Comparison of ENCODE assay signal across 7 cellular contexts in the genomic region with DNA sequence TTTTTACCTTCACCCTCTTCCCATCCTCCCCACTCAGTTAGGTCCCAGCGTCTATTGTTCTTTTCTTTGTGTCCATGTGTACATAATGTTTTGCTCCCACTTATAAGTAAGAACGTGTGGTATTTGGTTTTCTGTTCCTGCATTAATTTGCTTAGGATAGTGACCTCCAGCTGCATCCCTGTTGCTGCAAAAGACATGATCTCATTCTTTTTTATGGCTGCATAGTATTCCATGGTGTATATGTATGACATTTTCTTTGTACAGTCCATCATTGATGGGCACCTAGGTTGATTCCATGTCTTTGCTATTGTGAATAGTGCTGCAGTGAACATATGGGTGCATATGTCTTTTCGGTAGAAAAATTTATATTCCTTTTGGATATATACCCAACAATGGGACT.
A peak's percentile ranks its signal among the peaks of the same experiment; 100 is the strongest.
DNase-seq lines count a peak whose midpoint lies in the region; ATAC-seq and TF ChIP-seq lines count a peak whose summit lies in the region.
"Not testable (repeated sequence)": the region's sequence is repeated elsewhere in the genome, so short reads cannot be mapped to it uniquely, and the experiment has no call there.

No MANE protein-coding gene starts in this region.

- ATAC-seq in CD8-positive, alpha-beta T cell; T-cell (replicated peaks in 1 of 4); activated CD8-positive, alpha-beta T cell treated with anti-CD3 and anti-CD28 coated beads, Interleukin-2, amount 10 ng/mL, durations not matched to agents 7 days and 5 days; central memory CD8-positive, alpha-beta T cell (replicated peaks; ENCODE audit: extremely low read depth, poor library complexity, severe bottlenecking); naive thymus-derived CD8-positive, alpha-beta T cell: not testable (repeated sequence)

- not testable (repeated sequence) for TF ChIP-seq CTCF in CD8-positive, alpha-beta T cell (IDR thresholded peaks at IDR 0.05)

- peaks cover 27% of the 10 kb centered on the region for H3K36me3 Mint-ChIP-seq in CD8-positive, alpha-beta T cell
- H3K36me3 Mint-ChIP-seq in T-cell; central memory CD8-positive, alpha-beta T cell (ENCODE audit: insufficient read depth): not testable (repeated sequence)
- peaks cover 31% of the 10 kb centered on the region for H3K36me3 Mint-ChIP-seq in activated CD8-positive, alpha-beta T cell treated with anti-CD3 and anti-CD28 coated beads, Interleukin-2, amount 10 ng/mL, durations not matched to agents 7 days and 5 days (ENCODE audit: low read depth)
- peaks cover 27% of the 10 kb centered on the region for H3K36me3 Mint-ChIP-seq in activated naive CD4-positive, alpha-beta T cell treated with anti-CD3 and anti-CD28 coated beads, Interleukin-2, amount 10 ng/mL, durations not matched to agents 7 days and 5 days
- peaks cover 0 to 12% (median 11%) of the 10 kb centered on the region in 3 donors for H3K36me3 Mint-ChIP-seq in naive thymus-derived CD8-positive, alpha-beta T cell
- peaks cover 42% of the 10 kb centered on the region for H3K36me3 Mint-ChIP-seq in stimulated activated naive CD8-positive, alpha-beta T cell treated with anti-CD3 and anti-CD28 coated beads, Interleukin-15, Interleukin-2, amounts not matched to agents 100 ng/mL and 50 ng/mL, for 24 hours (ENCODE audit: low read depth)

- H3K27ac Mint-ChIP-seq in CD8-positive, alpha-beta T cell: peak overlapping the region; percentile 96
- peak overlapping the region; percentile 96 for H3K27ac Mint-ChIP-seq in T-cell
- H3K27ac Mint-ChIP-seq in activated CD8-positive, alpha-beta T cell treated with anti-CD3 and anti-CD28 coated beads, Interleukin-2, amount 10 ng/mL, durations not matched to agents 7 days and 5 days: peak overlapping the region; percentile 73
- peak overlapping the region; percentile 99 for H3K27ac Mint-ChIP-seq in activated naive CD4-positive, alpha-beta T cell treated with anti-CD3 and anti-CD28 coated beads, Interleukin-2, amount 10 ng/mL, durations not matched to agents 7 days and 5 days
- peak overlapping the region; percentile 88 for H3K27ac Mint-ChIP-seq in central memory CD8-positive, alpha-beta T cell (ENCODE audit: low read depth)
- H3K27ac Mint-ChIP-seq in naive thymus-derived CD8-positive, alpha-beta T cell: peak overlapping the region in 9 of 10 donors; percentile 89 to 100 (median 97)
- H3K27ac Mint-ChIP-seq in stimulated activated naive CD8-positive, alpha-beta T cell treated with anti-CD3 and anti-CD28 coated beads, Interleukin-15, Interleukin-2, amounts not matched to agents 100 ng/mL and 50 ng/mL, for 24 hours: peak overlapping the region; percentile 96

- H3K4me3 ChIP-seq in CD8-positive, alpha-beta T cell (ENCODE audit: low read depth, low read length): not testable (repeated sequence)

- CTCF ChIA-PET in CD8-positive, alpha-beta T cell (lab: Charles Lee); T-cell (lab: Charles Lee); activated CD8-positive, alpha-beta T cell treated with anti-CD3 and anti-CD28 coated beads, Interleukin-2, amount 10 ng/mL, durations not matched to agents 7 days and 5 days (lab: Charles Lee); activated naive CD4-positive, alpha-beta T cell treated with anti-CD3 and anti-CD28 coated beads, Interleukin-2, amount 10 ng/mL, durations not matched to agents 7 days and 5 days (lab: Charles Lee): not testable (repeated sequence)

- H3K27ac ChIP-seq in CD8-positive, alpha-beta T cell (ENCODE audit: low read depth, low read length): not testable (repeated sequence)

- peaks cover 64% of the 10 kb centered on the region for H3K4me1 ChIP-seq in CD8-positive, alpha-beta T cell (ENCODE audit: insufficient read depth, low read length)

- H3K36me3 ChIP-seq in CD8-positive, alpha-beta T cell (ENCODE audit: insufficient read depth, low read length): not testable (repeated sequence)

- POLR2A ChIA-PET in CD8-positive, alpha-beta T cell (lab: Charles Lee): interaction anchor here (1.8 kb wide), 1 partner anchor 13 kb away, joined by 5 read pairs; no protein-coding TSS in a partner anchor
- POLR2A ChIA-PET in T-cell (lab: Charles Lee): not testable (repeated sequence)
- POLR2A ChIA-PET in activated CD8-positive, alpha-beta T cell treated with anti-CD3 and anti-CD28 coated beads, Interleukin-2, amount 10 ng/mL, durations not matched to agents 7 days and 5 days (lab: Charles Lee): interaction anchor here (2.4 to 6.1 kb wide), 2 partner anchors 32 to 143 kb away, joined by 26 to 129 read pairs; no protein-coding TSS in a partner anchor
- POLR2A ChIA-PET in naive thymus-derived CD8-positive, alpha-beta T cell (lab: Charles Lee): interaction anchor here (0.6 to 3.5 kb wide), 2 partner anchors 83 to 86 kb away, joined by 3 to 19 read pairs; no protein-coding TSS in a partner anchor

- not testable (repeated sequence) for H3K9me3 Mint-ChIP-seq in CD8-positive, alpha-beta T cell; T-cell; central memory CD8-positive, alpha-beta T cell; stimulated activated naive CD8-positive, alpha-beta T cell treated with anti-CD3 and anti-CD28 coated beads, Interleukin-15, Interleukin-2, amounts not matched to agents 100 ng/mL and 50 ng/mL, for 24 hours
- H3K9me3 Mint-ChIP-seq in activated CD8-positive, alpha-beta T cell treated with anti-CD3 and anti-CD28 coated beads, Interleukin-2, amount 10 ng/mL, durations not matched to agents 7 days and 5 days (ENCODE audit: insufficient read depth): peaks cover 12% of the 10 kb centered on the region
- peaks cover 19% of the 10 kb centered on the region for H3K9me3 Mint-ChIP-seq in activated naive CD4-positive, alpha-beta T cell treated with anti-CD3 and anti-CD28 coated beads, Interleukin-2, amount 10 ng/mL, durations not matched to agents 7 days and 5 days
- peaks cover 0 to 15% (median 5%) of the 10 kb centered on the region in 9 donors for H3K9me3 Mint-ChIP-seq in naive thymus-derived CD8-positive, alpha-beta T cell

- DNase-seq in CD8-positive, alpha-beta T cell; T-cell; activated CD8-positive, alpha-beta T cell treated with anti-CD3 and anti-CD28 coated beads, Interleukin-2, amount 10 ng/mL, durations not matched to agents 7 days and 5 days; activated naive CD4-positive, alpha-beta T cell treated with anti-CD3 and anti-CD28 coated beads, Interleukin-2, amount 10 ng/mL, durations not matched to agents 7 days and 5 days; central memory CD8-positive, alpha-beta T cell (ENCODE audit: low spot score in 2 of 2); naive thymus-derived CD8-positive, alpha-beta T cell: not testable (repeated sequence)

- H3K4me3 Mint-ChIP-seq in CD8-positive, alpha-beta T cell; activated CD8-positive, alpha-beta T cell treated with anti-CD3 and anti-CD28 coated beads, Interleukin-2, amount 10 ng/mL, durations not matched to agents 7 days and 5 days; activated naive CD4-positive, alpha-beta T cell treated with anti-CD3 and anti-CD28 coated beads, Interleukin-2, amount 10 ng/mL, durations not matched to agents 7 days and 5 days; central memory CD8-positive, alpha-beta T cell: not testable (repeated sequence)
- H3K4me3 Mint-ChIP-seq in T-cell: peak overlapping the region in 1 of 3 donors; percentile 64
- peak overlapping the region in 3 of 10 donors; percentile 9 to 40 (median 14) for H3K4me3 Mint-ChIP-seq in naive thymus-derived CD8-positive, alpha-beta T cell
- peak overlapping the region; percentile 32 for H3K4me3 Mint-ChIP-seq in stimulated activated naive CD8-positive, alpha-beta T cell treated with anti-CD3 and anti-CD28 coated beads, Interleukin-15, Interleukin-2, amounts not matched to agents 100 ng/mL and 50 ng/mL, for 24 hours

- H3K9me3 ChIP-seq in CD8-positive, alpha-beta T cell (ENCODE audit: low read length): not testable (repeated sequence)

- not testable (repeated sequence) for H3K27me3 Mint-ChIP-seq in CD8-positive, alpha-beta T cell (ENCODE audit: low read depth); T-cell; activated CD8-positive, alpha-beta T cell treated with anti-CD3 and anti-CD28 coated beads, Interleukin-2, amount 10 ng/mL, durations not matched to agents 7 days and 5 days (ENCODE audit: low read depth); activated naive CD4-positive, alpha-beta T cell treated with anti-CD3 and anti-CD28 coated beads, Interleukin-2, amount 10 ng/mL, durations not matched to agents 7 days and 5 days; central memory CD8-positive, alpha-beta T cell; naive thymus-derived CD8-positive, alpha-beta T cell; stimulated activated naive CD8-positive, alpha-beta T cell treated with anti-CD3 and anti-CD28 coated beads, Interleukin-15, Interleukin-2, amounts not matched to agents 100 ng/mL and 50 ng/mL, for 24 hours

- H3K27me3 ChIP-seq in CD8-positive, alpha-beta T cell (ENCODE audit: insufficient read depth, low read length): not testable (repeated sequence)

- peaks cover 72% of the 10 kb centered on the region for H3K4me1 Mint-ChIP-seq in CD8-positive, alpha-beta T cell (ENCODE audit: low read depth)
- peaks cover 75 to 76% (median 75%) of the 10 kb centered on the region in 3 donors for H3K4me1 Mint-ChIP-seq in T-cell
- H3K4me1 Mint-ChIP-seq in activated CD8-positive, alpha-beta T cell treated with anti-CD3 and anti-CD28 coated beads, Interleukin-2, amount 10 ng/mL, durations not matched to agents 7 days and 5 days (ENCODE audit: low read depth): peaks cover 71% of the 10 kb centered on the region
- peaks cover 80% of the 10 kb centered on the region for H3K4me1 Mint-ChIP-seq in activated naive CD4-positive, alpha-beta T cell treated with anti-CD3 and anti-CD28 coated beads, Interleukin-2, amount 10 ng/mL, durations not matched to agents 7 days and 5 days
- H3K4me1 Mint-ChIP-seq in central memory CD8-positive, alpha-beta T cell: peaks cover 67% of the 10 kb centered on the region
- peaks cover 45 to 78% (median 72%) of the 10 kb centered on the region in 4 donors for H3K4me1 Mint-ChIP-seq in naive thymus-derived CD8-positive, alpha-beta T cell
- H3K4me1 Mint-ChIP-seq in stimulated activated naive CD8-positive, alpha-beta T cell treated with anti-CD3 and anti-CD28 coated beads, Interleukin-15, Interleukin-2, amounts not matched to agents 100 ng/mL and 50 ng/mL, for 24 hours (ENCODE audit: low read depth): peaks cover 90% of the 10 kb centered on the region

- intact Hi-C loops in CD8-positive, alpha-beta T cell (cut with DNase I, micrococcal nuclease): loop anchor here in 1 of 2 experiments (5.0 kb wide), 1 partner anchor 47 kb away; no protein-coding TSS in a partner anchor
